Comparison of ENCODE assay signal across 1 cellular context in the genomic region with DNA sequence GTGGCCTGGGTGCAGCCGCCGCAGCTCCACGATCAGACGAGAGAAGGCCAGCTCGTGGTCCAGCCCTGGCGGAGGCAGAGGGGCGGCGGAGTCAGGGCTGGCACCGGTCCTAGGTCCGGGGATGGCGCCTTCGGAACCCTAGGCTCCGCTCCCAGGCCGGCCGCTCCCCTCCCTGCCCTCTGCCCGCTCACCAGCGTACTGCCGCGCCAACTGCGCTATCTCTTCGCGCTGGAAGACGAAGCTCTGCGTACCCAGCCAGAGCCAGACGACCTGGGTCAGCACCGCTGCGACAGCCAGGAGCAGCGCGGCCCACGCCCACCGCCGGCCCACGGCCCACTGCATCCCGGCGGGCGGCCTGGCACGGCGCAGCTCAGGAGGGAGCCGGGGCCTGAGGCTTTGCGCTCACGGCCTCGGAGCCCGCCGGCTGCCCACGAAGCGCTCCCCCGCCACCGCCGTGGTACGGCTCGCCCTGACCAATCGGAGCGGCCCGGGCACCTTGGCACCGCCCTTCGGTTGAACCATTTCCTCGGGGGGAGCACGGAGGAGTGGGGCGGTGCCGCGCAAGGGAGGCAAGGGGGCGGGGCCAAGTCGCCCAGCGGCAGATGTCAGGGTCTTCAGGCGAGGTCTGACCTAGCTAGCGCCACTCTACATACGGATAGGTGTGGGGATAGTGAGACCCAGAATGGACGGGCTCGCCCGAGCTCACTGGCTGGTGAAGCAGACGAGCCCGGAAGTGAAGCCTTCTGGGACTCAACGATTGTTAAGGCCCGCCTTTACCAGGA.
TF ChIP-seq lines count a peak whose summit lies in the region.

A gene (minus strand): TSS at position 432 of the 782 bp plus-strand sequence. CDS start 90 bp downstream, at position 342.

TF ChIP-seq in HEK293, 187 proteins besides CTCF, POLR2A, EP300 and RAD21 (continued from another document and continues in another):
- TF ChIP-seq, protein P1, sequence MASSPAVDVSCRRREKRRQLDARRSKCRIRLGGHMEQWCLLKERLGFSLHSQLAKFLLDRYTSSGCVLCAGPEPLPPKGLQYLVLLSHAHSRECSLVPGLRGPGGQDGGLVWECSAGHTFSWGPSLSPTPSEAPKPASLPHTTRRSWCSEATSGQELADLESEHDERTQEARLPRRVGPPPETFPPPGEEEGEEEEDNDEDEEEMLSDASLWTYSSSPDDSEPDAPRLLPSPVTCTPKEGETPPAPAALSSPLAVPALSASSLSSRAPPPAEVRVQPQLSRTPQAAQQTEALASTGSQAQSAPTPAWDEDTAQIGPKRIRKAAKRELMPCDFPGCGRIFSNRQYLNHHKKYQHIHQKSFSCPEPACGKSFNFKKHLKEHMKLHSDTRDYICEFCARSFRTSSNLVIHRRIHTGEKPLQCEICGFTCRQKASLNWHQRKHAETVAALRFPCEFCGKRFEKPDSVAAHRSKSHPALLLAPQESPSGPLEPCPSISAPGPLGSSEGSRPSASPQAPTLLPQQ (tag by site-specific recombination; IDR thresholded peaks at IDR 0.05), result peak; percentile 63; the same call in 1 of the 2 replicates
- TF ChIP-seq, protein P2, sequence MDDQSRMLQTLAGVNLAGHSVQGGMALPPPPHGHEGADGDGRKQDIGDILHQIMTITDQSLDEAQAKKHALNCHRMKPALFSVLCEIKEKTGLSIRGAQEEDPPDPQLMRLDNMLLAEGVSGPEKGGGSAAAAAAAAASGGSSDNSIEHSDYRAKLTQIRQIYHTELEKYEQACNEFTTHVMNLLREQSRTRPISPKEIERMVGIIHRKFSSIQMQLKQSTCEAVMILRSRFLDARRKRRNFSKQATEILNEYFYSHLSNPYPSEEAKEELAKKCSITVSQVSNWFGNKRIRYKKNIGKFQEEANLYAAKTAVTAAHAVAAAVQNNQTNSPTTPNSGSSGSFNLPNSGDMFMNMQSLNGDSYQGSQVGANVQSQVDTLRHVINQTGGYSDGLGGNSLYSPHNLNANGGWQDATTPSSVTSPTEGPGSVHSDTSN (CRISPR knock-in tag; IDR thresholded peaks at IDR 0.05), result peak; percentile 54; the same call in 1 of the 2 replicates
- TF ChIP-seq SP3 (tag by site-specific recombination; IDR thresholded peaks at IDR 0.05), result peak; percentile 90
- TF ChIP-seq ZSCAN16 (tag by site-specific recombination; IDR thresholded peaks at IDR 0.05), result no peak
- TF ChIP-seq, protein P3, sequence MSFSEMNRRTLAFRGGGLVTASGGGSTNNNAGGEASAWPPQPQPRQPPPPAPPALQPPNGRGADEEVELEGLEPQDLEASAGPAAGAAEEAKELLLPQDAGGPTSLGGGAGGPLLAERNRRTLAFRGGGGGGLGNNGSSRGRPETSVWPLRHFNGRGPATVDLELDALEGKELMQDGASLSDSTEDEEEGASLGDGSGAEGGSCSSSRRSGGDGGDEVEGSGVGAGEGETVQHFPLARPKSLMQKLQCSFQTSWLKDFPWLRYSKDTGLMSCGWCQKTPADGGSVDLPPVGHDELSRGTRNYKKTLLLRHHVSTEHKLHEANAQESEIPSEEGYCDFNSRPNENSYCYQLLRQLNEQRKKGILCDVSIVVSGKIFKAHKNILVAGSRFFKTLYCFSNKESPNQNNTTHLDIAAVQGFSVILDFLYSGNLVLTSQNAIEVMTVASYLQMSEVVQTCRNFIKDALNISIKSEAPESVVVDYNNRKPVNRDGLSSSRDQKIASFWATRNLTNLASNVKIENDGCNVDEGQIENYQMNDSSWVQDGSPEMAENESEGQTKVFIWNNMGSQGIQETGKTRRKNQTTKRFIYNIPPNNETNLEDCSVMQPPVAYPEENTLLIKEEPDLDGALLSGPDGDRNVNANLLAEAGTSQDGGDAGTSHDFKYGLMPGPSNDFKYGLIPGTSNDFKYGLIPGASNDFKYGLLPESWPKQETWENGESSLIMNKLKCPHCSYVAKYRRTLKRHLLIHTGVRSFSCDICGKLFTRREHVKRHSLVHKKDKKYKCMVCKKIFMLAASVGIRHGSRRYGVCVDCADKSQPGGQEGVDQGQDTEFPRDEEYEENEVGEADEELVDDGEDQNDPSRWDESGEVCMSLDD (tag by site-specific recombination; IDR thresholded peaks at IDR 0.05), result no peak
- peak; percentile 76 for TF ChIP-seq KLF10 (tag by site-specific recombination; IDR thresholded peaks at IDR 0.05)
- no peak for TF ChIP-seq ZNF114 (tag by site-specific recombination; IDR thresholded peaks at IDR 0.05)
- TF ChIP-seq SP7 (tag by site-specific recombination; IDR thresholded peaks at IDR 0.05), result no peak; the same call in 1 of the 2 replicates
- no peak for TF ChIP-seq ZNF548 (tag by site-specific recombination; IDR thresholded peaks at IDR 0.05)
- TF ChIP-seq, protein P4, sequence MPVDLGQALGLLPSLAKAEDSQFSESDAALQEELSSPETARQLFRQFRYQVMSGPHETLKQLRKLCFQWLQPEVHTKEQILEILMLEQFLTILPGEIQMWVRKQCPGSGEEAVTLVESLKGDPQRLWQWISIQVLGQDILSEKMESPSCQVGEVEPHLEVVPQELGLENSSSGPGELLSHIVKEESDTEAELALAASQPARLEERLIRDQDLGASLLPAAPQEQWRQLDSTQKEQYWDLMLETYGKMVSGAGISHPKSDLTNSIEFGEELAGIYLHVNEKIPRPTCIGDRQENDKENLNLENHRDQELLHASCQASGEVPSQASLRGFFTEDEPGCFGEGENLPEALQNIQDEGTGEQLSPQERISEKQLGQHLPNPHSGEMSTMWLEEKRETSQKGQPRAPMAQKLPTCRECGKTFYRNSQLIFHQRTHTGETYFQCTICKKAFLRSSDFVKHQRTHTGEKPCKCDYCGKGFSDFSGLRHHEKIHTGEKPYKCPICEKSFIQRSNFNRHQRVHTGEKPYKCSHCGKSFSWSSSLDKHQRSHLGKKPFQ (tag by site-specific recombination; IDR thresholded peaks at IDR 0.05), result no peak
- no peak for TF ChIP-seq ZNF112 (tag by site-specific recombination; IDR thresholded peaks at IDR 0.05)
- 0 out of 2 replicates have a peak, but pooled peaks have one; percentile 61 for TF ChIP-seq ZBTB7A (tag by site-specific recombination; IDR thresholded peaks at IDR 0.05; ENCODE audit: low read depth)
- TF ChIP-seq HOXD13 (CRISPR knock-in tag; IDR thresholded peaks at IDR 0.05; ENCODE audit: borderline replicate concordance), result peak; percentile 77; the same call in 1 of the 2 replicates
- TF ChIP-seq ZNF433 (tag by site-specific recombination; IDR thresholded peaks at IDR 0.05; ENCODE audit: low read depth), result no peak
- TF ChIP-seq ZNF747 (tag by site-specific recombination; IDR thresholded peaks at IDR 0.05), result no peak
- TF ChIP-seq, protein P5, sequence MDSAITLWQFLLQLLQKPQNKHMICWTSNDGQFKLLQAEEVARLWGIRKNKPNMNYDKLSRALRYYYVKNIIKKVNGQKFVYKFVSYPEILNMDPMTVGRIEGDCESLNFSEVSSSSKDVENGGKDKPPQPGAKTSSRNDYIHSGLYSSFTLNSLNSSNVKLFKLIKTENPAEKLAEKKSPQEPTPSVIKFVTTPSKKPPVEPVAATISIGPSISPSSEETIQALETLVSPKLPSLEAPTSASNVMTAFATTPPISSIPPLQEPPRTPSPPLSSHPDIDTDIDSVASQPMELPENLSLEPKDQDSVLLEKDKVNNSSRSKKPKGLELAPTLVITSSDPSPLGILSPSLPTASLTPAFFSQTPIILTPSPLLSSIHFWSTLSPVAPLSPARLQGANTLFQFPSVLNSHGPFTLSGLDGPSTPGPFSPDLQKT (IDR thresholded peaks at IDR 0.05; ENCODE audit: borderline replicate concordance, low read depth, low read length), result no peak
- TF ChIP-seq REPIN1 (tag by site-specific recombination; IDR thresholded peaks at IDR 0.05; ENCODE audit: low read depth), result peak; percentile 62; the same call in 1 of the 2 replicates
- TF ChIP-seq ZNF473 (tag by site-specific recombination; IDR thresholded peaks at IDR 0.05), result no peak
- TF ChIP-seq EGR2 (tag by site-specific recombination; IDR thresholded peaks at IDR 0.05; ENCODE audit: low read depth), result peak; percentile 71
- no peak for TF ChIP-seq OSR2 (tag by site-specific recombination; IDR thresholded peaks at IDR 0.05)
- TF ChIP-seq ZNF521 (tag by site-specific recombination; IDR thresholded peaks at IDR 0.05), result no peak
- TF ChIP-seq ZNF37A (tag by site-specific recombination; IDR thresholded peaks at IDR 0.05), result peak; percentile 91
- peak; percentile 85 for TF ChIP-seq ZSCAN30 (tag by site-specific recombination; IDR thresholded peaks at IDR 0.05)
- TF ChIP-seq ZNF529 (tag by site-specific recombination; IDR thresholded peaks at IDR 0.05; ENCODE audit: insufficient replicate concordance), result no peak
- TF ChIP-seq ZNF155 (tag by site-specific recombination; IDR thresholded peaks at IDR 0.05), result no peak
- TF ChIP-seq GLIS1 (tag by site-specific recombination; IDR thresholded peaks at IDR 0.05), result peak; percentile 33; the same call in 1 of the 2 replicates
- 0 out of 2 replicates have a peak, but pooled peaks have one; percentile 33 for TF ChIP-seq ZXDB (tag by site-specific recombination; IDR thresholded peaks at IDR 0.05)
- TF ChIP-seq ZNF660 (tag by site-specific recombination; IDR thresholded peaks at IDR 0.05), result peak; percentile 74
- TF ChIP-seq KLF9 (tag by site-specific recombination; IDR thresholded peaks at IDR 0.05; ENCODE audit: low read depth), result peak; percentile 95
- no peak for TF ChIP-seq ZNF837 (tag by site-specific recombination; IDR thresholded peaks at IDR 0.05)
- no peak for TF ChIP-seq ZBTB17 (tag by site-specific recombination; IDR thresholded peaks at IDR 0.05)
- TF ChIP-seq, protein P6, sequence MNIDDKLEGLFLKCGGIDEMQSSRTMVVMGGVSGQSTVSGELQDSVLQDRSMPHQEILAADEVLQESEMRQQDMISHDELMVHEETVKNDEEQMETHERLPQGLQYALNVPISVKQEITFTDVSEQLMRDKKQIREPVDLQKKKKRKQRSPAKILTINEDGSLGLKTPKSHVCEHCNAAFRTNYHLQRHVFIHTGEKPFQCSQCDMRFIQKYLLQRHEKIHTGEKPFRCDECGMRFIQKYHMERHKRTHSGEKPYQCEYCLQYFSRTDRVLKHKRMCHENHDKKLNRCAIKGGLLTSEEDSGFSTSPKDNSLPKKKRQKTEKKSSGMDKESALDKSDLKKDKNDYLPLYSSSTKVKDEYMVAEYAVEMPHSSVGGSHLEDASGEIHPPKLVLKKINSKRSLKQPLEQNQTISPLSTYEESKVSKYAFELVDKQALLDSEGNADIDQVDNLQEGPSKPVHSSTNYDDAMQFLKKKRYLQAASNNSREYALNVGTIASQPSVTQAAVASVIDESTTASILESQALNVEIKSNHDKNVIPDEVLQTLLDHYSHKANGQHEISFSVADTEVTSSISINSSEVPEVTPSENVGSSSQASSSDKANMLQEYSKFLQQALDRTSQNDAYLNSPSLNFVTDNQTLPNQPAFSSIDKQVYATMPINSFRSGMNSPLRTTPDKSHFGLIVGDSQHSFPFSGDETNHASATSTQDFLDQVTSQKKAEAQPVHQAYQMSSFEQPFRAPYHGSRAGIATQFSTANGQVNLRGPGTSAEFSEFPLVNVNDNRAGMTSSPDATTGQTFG (tag by site-specific recombination; IDR thresholded peaks at IDR 0.05; ENCODE audit: borderline replicate concordance), result no peak
- TF ChIP-seq GLIS2 (tag by site-specific recombination; IDR thresholded peaks at IDR 0.05), result peak; percentile 56; the same call in 1 of the 2 replicates
- TF ChIP-seq ZNF214 (tag by site-specific recombination; IDR thresholded peaks at IDR 0.05; ENCODE audit: borderline replicate concordance), result no peak
- TF ChIP-seq ZNF623 (tag by site-specific recombination; IDR thresholded peaks at IDR 0.05), result no peak
- TF ChIP-seq, protein P7, sequence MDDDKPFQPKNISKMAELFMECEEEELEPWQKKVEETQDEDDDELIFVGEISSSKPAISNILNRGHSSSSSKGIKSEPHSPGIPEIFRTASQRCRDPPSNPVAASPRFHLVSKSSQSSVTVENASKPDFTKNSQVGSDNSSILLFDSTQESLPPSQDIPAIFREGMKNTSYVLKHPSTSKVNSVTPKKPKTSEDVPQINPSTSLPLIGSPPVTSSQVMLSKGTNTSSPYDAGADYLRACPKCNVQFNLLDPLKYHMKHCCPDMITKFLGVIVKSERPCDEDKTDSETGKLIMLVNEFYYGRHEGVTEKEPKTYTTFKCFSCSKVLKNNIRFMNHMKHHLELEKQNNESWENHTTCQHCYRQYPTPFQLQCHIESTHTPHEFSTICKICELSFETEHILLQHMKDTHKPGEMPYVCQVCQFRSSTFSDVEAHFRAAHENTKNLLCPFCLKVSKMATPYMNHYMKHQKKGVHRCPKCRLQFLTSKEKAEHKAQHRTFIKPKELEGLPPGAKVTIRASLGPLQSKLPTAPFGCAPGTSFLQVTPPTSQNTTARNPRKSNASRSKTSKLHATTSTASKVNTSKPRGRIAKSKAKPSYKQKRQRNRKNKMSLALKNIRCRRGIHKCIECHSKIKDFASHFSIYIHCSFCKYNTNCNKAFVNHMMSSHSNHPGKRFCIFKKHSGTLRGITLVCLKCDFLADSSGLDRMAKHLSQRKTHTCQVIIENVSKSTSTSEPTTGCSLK (tag by site-specific recombination; IDR thresholded peaks at IDR 0.05), result no peak
- TF ChIP-seq, protein P8, sequence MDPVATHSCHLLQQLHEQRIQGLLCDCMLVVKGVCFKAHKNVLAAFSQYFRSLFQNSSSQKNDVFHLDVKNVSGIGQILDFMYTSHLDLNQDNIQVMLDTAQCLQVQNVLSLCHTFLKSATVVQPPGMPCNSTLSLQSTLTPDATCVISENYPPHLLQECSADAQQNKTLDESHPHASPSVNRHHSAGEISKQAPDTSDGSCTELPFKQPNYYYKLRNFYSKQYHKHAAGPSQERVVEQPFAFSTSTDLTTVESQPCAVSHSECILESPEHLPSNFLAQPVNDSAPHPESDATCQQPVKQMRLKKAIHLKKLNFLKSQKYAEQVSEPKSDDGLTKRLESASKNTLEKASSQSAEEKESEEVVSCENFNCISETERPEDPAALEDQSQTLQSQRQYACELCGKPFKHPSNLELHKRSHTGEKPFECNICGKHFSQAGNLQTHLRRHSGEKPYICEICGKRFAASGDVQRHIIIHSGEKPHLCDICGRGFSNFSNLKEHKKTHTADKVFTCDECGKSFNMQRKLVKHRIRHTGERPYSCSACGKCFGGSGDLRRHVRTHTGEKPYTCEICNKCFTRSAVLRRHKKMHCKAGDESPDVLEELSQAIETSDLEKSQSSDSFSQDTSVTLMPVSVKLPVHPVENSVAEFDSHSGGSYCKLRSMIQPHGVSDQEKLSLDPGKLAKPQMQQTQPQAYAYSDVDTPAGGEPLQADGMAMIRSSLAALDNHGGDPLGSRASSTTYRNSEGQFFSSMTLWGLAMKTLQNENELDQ (tag by site-specific recombination; IDR thresholded peaks at IDR 0.05; ENCODE audit: low read depth), result no peak
- TF ChIP-seq KLF1 (tag by site-specific recombination; IDR thresholded peaks at IDR 0.05), result peak; percentile 91
- no peak for TF ChIP-seq ZNF792 (tag by site-specific recombination; IDR thresholded peaks at IDR 0.05)
- TF ChIP-seq ZNF624 (tag by site-specific recombination; IDR thresholded peaks at IDR 0.05), result no peak
- TF ChIP-seq ZNF184 (tag by site-specific recombination; IDR thresholded peaks at IDR 0.05), result no peak
- TF ChIP-seq ZNF138 (tag by site-specific recombination; IDR thresholded peaks at IDR 0.05; ENCODE audit: borderline replicate concordance), result no peak
- TF ChIP-seq ZNF785 (tag by site-specific recombination; IDR thresholded peaks at IDR 0.05), result 0 out of 2 replicates have a peak, but pooled peaks have one; percentile 21
- TF ChIP-seq ZFP37 (tag by site-specific recombination; IDR thresholded peaks at IDR 0.05), result no peak
- TF ChIP-seq ZNF157 (tag by site-specific recombination; IDR thresholded peaks at IDR 0.05), result no peak
- no peak for TF ChIP-seq ZNF133 (tag by site-specific recombination; IDR thresholded peaks at IDR 0.05)
- peak; percentile 95 for TF ChIP-seq ZFHX2 (tag by site-specific recombination; conservative IDR thresholded peaks at IDR 0.05)
- TF ChIP-seq ZNF777 (tag by site-specific recombination; IDR thresholded peaks at IDR 0.05; ENCODE audit: borderline replicate concordance), result no peak
- no peak for TF ChIP-seq ZNF324 (tag by site-specific recombination; IDR thresholded peaks at IDR 0.05)
